12 cellular contexts compared by ENCODE assay signal in genomic region chr3:157146664-157147082, GRCh38. TPM values are rescaled to one million over a fixed set of nuclear protein-coding genes. Genes with fewer than 3 reads are reported as not detected.
A peak's percentile ranks its signal among the peaks of the same experiment; 100 is the strongest.
DNase-seq lines count a peak whose midpoint lies in the region; ATAC-seq and TF ChIP-seq lines count a peak whose summit lies in the region.
"Had no signal": no experiment of that assay in that cellular context is flagged by ENCODE, and none has a peak within 500 bp of the region (broad histone marks: within the 10 kb centered on the region; RNA-seq: fewer than 3 reads in every experiment).

No MANE protein-coding gene starts in this region.

- peak; percentile 13 for ATAC-seq in T-helper 17 cell
- ATAC-seq in HG02938 (IDR thresholded peaks at IDR 0.05; ENCODE audit: unreplicated experiment): no peak
- ATAC-seq: PC-3 had no signal

- no peaks in the 10 kb centered on the region for H3K27me3 ChIP-seq in A673 (replicated peaks; ENCODE audit: insufficient read depth, low read depth, low read length, poor library complexity)
- no peaks in the 10 kb centered on the region for H3K27me3 ChIP-seq in DOHH2 (ENCODE audit: control insufficient read depth, low read length)
- H3K27me3 ChIP-seq in brain microvascular endothelial cell (replicated peaks): no peaks in the 10 kb centered on the region

- H3K27me3 Mint-ChIP-seq in T-helper 17 cell: no peaks in the 10 kb centered on the region

- H3K4me1 ChIP-seq in A673 (ENCODE audit: insufficient read depth, low read length, poor library complexity, severe bottlenecking): no peaks in the 10 kb centered on the region
- peaks cover 55% of the 10 kb centered on the region for H3K4me1 ChIP-seq in DOHH2 (ENCODE audit: control insufficient read depth, low read length)

- H3K4me3 ChIP-seq in A673 (ENCODE audit: low read depth, low read length, poor library complexity, severe bottlenecking): no peak overlapping the region
- no peak overlapping the region for H3K4me3 ChIP-seq in DOHH2 (ENCODE audit: low read length)
- H3K4me3 ChIP-seq in fibroblast of the aortic adventitia (ENCODE audit: low read depth, low read length): no peak overlapping the region
- H3K4me3 ChIP-seq in brain microvascular endothelial cell (ENCODE audit: low read depth, low read length): no peak overlapping the region

- peak overlapping the region; percentile 89 for H3K27ac Mint-ChIP-seq in T-helper 17 cell

- TF ChIP-seq CTCF in A673 (conservative IDR thresholded peaks at IDR 0.05; ENCODE audit: low read depth, low read length) (no peak), DOHH2 (IDR thresholded peaks at IDR 0.05; ENCODE audit: low read depth, low read length, poor library complexity, severe bottlenecking) (no peak), fibroblast of the aortic adventitia (IDR thresholded peaks at IDR 0.05; ENCODE audit: insufficient read depth, low read length) (no peak), brain microvascular endothelial cell (IDR thresholded peaks at IDR 0.05; ENCODE audit: low read depth, low read length, missing control alignments) (no peak)

- H3K36me3 ChIP-seq in A673 (ENCODE audit: insufficient read depth, low read length, poor library complexity, severe bottlenecking) (peaks cover 78% of the 10 kb centered on the region), DOHH2 (ENCODE audit: control insufficient read depth, low read length) (peaks cover 84% of the 10 kb centered on the region), brain microvascular endothelial cell (replicated peaks) (peaks cover 65% of the 10 kb centered on the region)

- intact Hi-C loops in A673 (cut with micrococcal nuclease; ENCODE audit: unreplicated experiment): no loop called here

- peaks cover 18% of the 10 kb centered on the region for H4K20me1 ChIP-seq in DOHH2 (ENCODE audit: control insufficient read depth, insufficient read depth, low read depth, low read length)

- H3K36me3 Mint-ChIP-seq in T-helper 17 cell (ENCODE audit: low read depth): peaks cover 11% of the 10 kb centered on the region

- CTCF ChIA-PET in A673 (lab: Charles Lee): no interaction called here

- H3K79me2 ChIP-seq in DOHH2 (ENCODE audit: control insufficient read depth, low read length): peaks cover 15% of the 10 kb centered on the region

- H3K4me1 Mint-ChIP-seq in T-helper 17 cell: peaks cover 25% of the 10 kb centered on the region

- H3K27ac ChIP-seq in A673 (ENCODE audit: low read depth, low read length, poor library complexity, severe bottlenecking): peak overlapping the region; percentile 19
- peak overlapping the region; percentile 23 for H3K27ac ChIP-seq in DOHH2 (ENCODE audit: low read depth, low read length)
- no peak overlapping the region for H3K27ac ChIP-seq in brain microvascular endothelial cell

- POLR2A ChIA-PET in A673 (lab: Charles Lee; ENCODE audit: low non-redundant PET): no interaction called here

- no peak overlapping the region for H3K4me2 ChIP-seq in DOHH2 (ENCODE audit: low read length)

- no peaks in the 10 kb centered on the region for H3K9me2 ChIP-seq in DOHH2 (replicated peaks; ENCODE audit: control insufficient read depth, low read length)

- DNase-seq in A673 (ENCODE audit: low spot score) (no peak), T-helper 17 cell (no peak), fibroblast of the aortic adventitia (ENCODE audit: low read depth) (peak; percentile 35), H4 (ENCODE audit: low spot score) (no peak), brain microvascular endothelial cell (no peak)
- no peak for DNase-seq in effector CD8-positive, alpha-beta T cell (lab: John Stamatoyannopoulos, UW)
- DNase-seq: DMS 273 treated with DMSO at 0.1 percent for 48 hours; effector CD4-positive, alpha-beta T cell; NCI-H69; PC-3 had no signal

- no TSS peak for BruUV-seq in A673 (replicated peaks; lab: Mats Ljungman, UMichigan)

- peaks cover 97% of the 10 kb centered on the region for H3F3A ChIP-seq in DOHH2 (ENCODE audit: control insufficient read depth, insufficient read depth)

- H3K9me3 ChIP-seq in A673 (ENCODE audit: low read depth, low read length, poor library complexity, severe bottlenecking) (no peaks in the 10 kb centered on the region), DOHH2 (ENCODE audit: control insufficient read depth, insufficient read depth, low read length) (no peaks in the 10 kb centered on the region), T-helper 17 cell (ENCODE audit: control insufficient read depth, low read length, poor library complexity, severe bottlenecking) (no peaks in the 10 kb centered on the region)

- H3K4me3 Mint-ChIP-seq in T-helper 17 cell: peak overlapping the region; percentile 36

- in situ Hi-C loops in brain microvascular endothelial cell (cut with HindIII; ENCODE audit: low pct_ligation_motif_present, low sequenced_read_pairs): no loop called here

RNA-seq across cellular contexts. Expression of gene CCNL1, which starts 13.3 kb away (rescaled TPM):
- 91.0 and 101 TPM in 2 replicates for total RNA-seq in A673 (2021)
- 1,000 to 10,000 TPM; 1,190 to 1,257 TPM for total RNA-seq in T-helper 17 cell
- total RNA-seq in fibroblast of the aortic adventitia (ENCODE audit: low replicate concordance): 86.7 and 138 TPM in 2 replicates
- 24.3 and 30.6 TPM in 2 replicates for total RNA-seq in H4 (2014; rRNA removed; shearing (Covaris generic))
